Comparison of ENCODE assay signal across 8 cellular contexts in genomic region chr4:119455734-119456133, GRCh38.
DNase-seq lines count a peak whose midpoint lies in the region; ATAC-seq, FAIRE-seq and TF ChIP-seq lines count a peak whose summit lies in the region.
"Not testable (repeated sequence)": the region's sequence is repeated elsewhere in the genome, so short reads cannot be mapped to it uniquely, and the experiment has no call there.

No MANE protein-coding gene starts in this region.

- not testable (repeated sequence) for H4K20me1 ChIP-seq in DOHH2 (ENCODE audit: control insufficient read depth, insufficient read depth, low read depth, low read length)

- not testable (repeated sequence) for H3K9me2 ChIP-seq in DOHH2 (replicated peaks; ENCODE audit: control insufficient read depth, low read length)

- DNase-seq in NAMALWA (ENCODE audit: low spot score), result peak; percentile 28
- not testable (repeated sequence) for DNase-seq in adipocyte (ENCODE audit: low read depth); epithelial cell of prostate (ENCODE audit: low read depth, low spot score)
- peak; percentile 73 for DNase-seq in kidney
- peak in 3 of 6 donors; percentile 12 to 58 (median 35) for DNase-seq in pancreas
- DNase-seq in upper lobe of right lung, result peak; percentile 66

- H3K4me3 ChIP-seq in DOHH2 (ENCODE audit: low read length) (peak overlapping the region; percentile 68), adipocyte (ENCODE audit: low read length) (peak overlapping the region; percentile 80), kidney (ENCODE audit: low read length in 2 of 2) (peak overlapping the region in 1 of 2 donors; percentile 41), pancreas (peak overlapping the region in 3 of 4 donors; percentile 49 to 89 (median 53)), upper lobe of right lung (peak overlapping the region; percentile 67)

- not testable (repeated sequence) for FAIRE-seq in kidney (lab: Jason Lieb, UNC); pancreas (lab: Jason Lieb, UNC)

- H3K4me1 ChIP-seq in DOHH2 (ENCODE audit: control insufficient read depth, low read length); adipocyte (ENCODE audit: control insufficient read depth, insufficient read depth, low read length); kidney (ENCODE audit: control insufficient read depth in 1 of 2, insufficient read depth in 1 of 2, low read depth in 1 of 2, low read length in 2 of 2); pancreas; upper lobe of right lung: not testable (repeated sequence)

- H3K27me3 ChIP-seq in DOHH2 (ENCODE audit: control insufficient read depth, low read length); adipocyte (replicated peaks; ENCODE audit: control insufficient read depth, insufficient read depth, low read length); pancreas; upper lobe of right lung: not testable (repeated sequence)

- not testable (repeated sequence) for H3K9me3 ChIP-seq in DOHH2 (ENCODE audit: control insufficient read depth, insufficient read depth, low read length); adipocyte (ENCODE audit: control insufficient read depth, low read length); kidney (ENCODE audit: control insufficient read depth in 1 of 2, low read length in 2 of 2); pancreas; upper lobe of right lung

- peak overlapping the region; percentile 75 for H3K9ac ChIP-seq in adipocyte (ENCODE audit: low read length)
- not testable (repeated sequence) for H3K9ac ChIP-seq in kidney (ENCODE audit: low read length in 2 of 2)

- ATAC-seq in SK-N-SH treated with all-trans-retinoic acid at 6 μM for 48 hours, result peak; percentile 59
- ATAC-seq in pancreas, upper lobe of right lung: not testable (repeated sequence)

- 30 to 41% methylated on average over 18 of the region's 18 CpGs for WGBS in pancreas, 2 donors

- peaks cover 26% of the 10 kb centered on the region for H3K79me2 ChIP-seq in DOHH2 (ENCODE audit: control insufficient read depth, low read length)

- H3K36me3 ChIP-seq in DOHH2 (ENCODE audit: control insufficient read depth, low read length); adipocyte (ENCODE audit: control insufficient read depth, insufficient read depth, low read length, severe bottlenecking); kidney (ENCODE audit: control insufficient read depth in 1 of 2, insufficient read depth in 2 of 2, low read length in 2 of 2); pancreas; upper lobe of right lung: not testable (repeated sequence)

- TF ChIP-seq CTCF in DOHH2 (IDR thresholded peaks at IDR 0.05; ENCODE audit: low read depth, low read length, poor library complexity, severe bottlenecking); kidney (IDR thresholded peaks at IDR 0.05; ENCODE audit: borderline replicate concordance, extremely low read depth, insufficient read depth); pancreas (IDR thresholded peaks at IDR 0.05); upper lobe of right lung (IDR thresholded peaks at IDR 0.05): not testable (repeated sequence)

- peak overlapping the region; percentile 62 for H3K4me2 ChIP-seq in DOHH2 (ENCODE audit: low read length)

- H3K27ac ChIP-seq in DOHH2 (ENCODE audit: low read depth, low read length); kidney (ENCODE audit: low read depth in 2 of 2, low read length in 2 of 2): not testable (repeated sequence)
- H3K27ac ChIP-seq in epithelial cell of prostate (peak overlapping the region; percentile 61), pancreas (peak overlapping the region in 1 of 4 donors; percentile 95), upper lobe of right lung (peak overlapping the region; percentile 98)

- intact Hi-C loops in kidney (cut with DNase I); pancreas (cut with DNase I); upper lobe of right lung (cut with DNase I): not testable (repeated sequence)

- not testable (repeated sequence) for H3F3A ChIP-seq in DOHH2 (ENCODE audit: control insufficient read depth, insufficient read depth)
